Comparison of ENCODE assay signal across 18 cellular contexts in genomic region chr2:142220239-142220638, GRCh38.
"Had no signal": no experiment of that assay in that cellular context is flagged by ENCODE, and none has a peak within 500 bp of the region (broad histone marks: within the 10 kb centered on the region; RNA-seq: fewer than 3 reads in every experiment).

No MANE protein-coding gene starts in this region.

- FAIRE-seq: endometrium, kidney, small intestine had no signal

- DNase-seq: cortex of kidney; effector memory CD4-positive, alpha-beta T cell; esophagus squamous epithelium; immature natural killer cell; kidney; left ventricle myocardium inferior; lower lobe of right lung; midbrain; nucleus accumbens; ovary; small intestine; stimulated activated CD4-positive, alpha-beta T cell treated with anti-CD3 and anti-CD28 coated beads, Interleukin-12 subunit alpha, Interleukin-12 subunit beta, amount 100 ng/mL, for 4 hours; stimulated activated naive CD4-positive, alpha-beta T cell; stomach; transverse colon had no signal

- H3K27me3 ChIP-seq: esophagus squamous epithelium, neural progenitor cell, ovary, stomach, transverse colon had no signal

- H3K4me2 ChIP-seq: neural progenitor cell had no signal

- H3K9ac ChIP-seq: neural progenitor cell had no signal

- H3K4me3 ChIP-seq: esophagus squamous epithelium, left ventricle myocardium inferior, lower lobe of right lung, neural progenitor cell, ovary, stomach, thoracic aorta, transverse colon had no signal

- H3K9me3 ChIP-seq: esophagus squamous epithelium, left ventricle myocardium inferior, lower lobe of right lung, ovary, stomach, thoracic aorta, transverse colon had no signal

- H3K36me3 ChIP-seq: esophagus squamous epithelium, left ventricle myocardium inferior, lower lobe of right lung, neural progenitor cell, ovary, stomach, thoracic aorta, transverse colon had no signal

- H3K27ac ChIP-seq: esophagus squamous epithelium, left ventricle myocardium inferior, lower lobe of right lung, neural progenitor cell, ovary, stomach, thoracic aorta, transverse colon had no signal

- H2AFZ ChIP-seq: neural progenitor cell had no signal

- H3K4me1 ChIP-seq: esophagus squamous epithelium, left ventricle myocardium inferior, lower lobe of right lung, neural progenitor cell, stomach, transverse colon had no signal
